ENCODE assay signal across 22 cellular contexts in the genomic region with DNA sequence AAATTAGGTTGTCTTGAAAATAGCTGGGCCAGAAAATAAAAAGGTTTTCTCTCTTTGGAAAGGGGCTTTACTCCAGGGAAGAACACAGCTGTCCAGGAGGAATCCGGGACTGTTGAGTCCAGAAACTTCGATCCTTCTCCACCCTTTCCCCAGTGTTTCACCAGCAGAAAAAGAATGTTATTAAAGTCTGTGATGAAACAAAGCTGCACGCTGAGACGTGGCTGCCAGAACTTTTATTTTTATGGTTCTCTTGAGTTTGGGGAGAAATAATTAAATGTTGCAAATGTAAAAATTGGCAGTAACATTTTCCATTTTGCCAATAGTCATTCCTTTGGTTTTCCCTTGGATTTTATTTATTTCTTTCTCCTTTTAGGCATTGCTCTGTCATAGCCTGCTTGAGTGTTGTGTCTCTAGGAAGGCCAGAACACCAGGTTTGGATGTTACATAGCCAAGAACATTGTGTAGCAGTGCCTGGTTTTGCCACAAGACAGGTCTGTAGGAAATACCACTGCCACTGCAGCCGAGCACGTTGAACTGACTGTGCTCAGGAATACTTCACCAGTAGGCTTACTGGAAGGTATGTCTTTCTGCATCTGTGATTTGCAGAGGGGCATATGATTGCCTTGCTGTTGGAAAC.
DNase-seq lines count a peak whose midpoint lies in the region; ATAC-seq and TF ChIP-seq lines count a peak whose summit lies in the region.
"Had no signal": no experiment of that assay in that cellular context is flagged by ENCODE, and none has a peak within 500 bp of the region (broad histone marks: within the 10 kb centered on the region; RNA-seq: fewer than 3 reads in every experiment).

No MANE protein-coding gene starts in this region.

- intact Hi-C loops in left ventricle myocardium superior (cut with micrococcal nuclease) (no loop called here), sigmoid colon (cut with DNase I) (no loop called here), spleen (cut with DNase I; ENCODE audit: low total_unique reads) (no loop called here)

- ATAC-seq in left ventricle myocardium superior (peak; percentile 66), HG02763 (IDR thresholded peaks at IDR 0.05; ENCODE audit: unreplicated experiment) (no peak), HG02981 (IDR thresholded peaks at IDR 0.05; ENCODE audit: unreplicated experiment) (no peak)

- no peaks in the 10 kb centered on the region for H3K9me3 ChIP-seq in sigmoid colon
- H3K9me3 ChIP-seq in spleen: peaks cover 0 to 9% (median 4%) of the 10 kb centered on the region in 8 donors
- H3K9me3 ChIP-seq: HAP-1, neutrophil had no signal

- TF ChIP-seq EP300 in sigmoid colon (IDR thresholded peaks at IDR 0.05): no peak

- peaks cover 8% of the 10 kb centered on the region for H3K36me3 Mint-ChIP-seq in brain

- DNase-seq in AG08395 (ENCODE audit: low spot score): peak; percentile 25
- DNase-seq in left ventricle myocardium superior: no peak
- DNase-seq in sigmoid colon: peak; percentile 75
- no peak for DNase-seq in HUDEP-2 (lab: John Stamatoyannopoulos, UW; ENCODE audit: unreplicated experiment in 76 of 76)
- DNase-seq in spleen: no peak
- DNase-seq: activated CD4-positive, alpha-beta T cell treated with anti-CD3 and anti-CD28 coated beads, Interleukin-2, amount 10 ng/mL, durations not matched to agents 24 days and 14 days; activated naive CD4-positive, alpha-beta T cell; anterior cingulate cortex; foreskin fibroblast; kidney glomerular epithelial cell; MM.1S; NCI-H146; NCI-H2171 treated with DMSO at 0.1 percent for 48 hours; NCI-H774; SHP77 had no signal

- H3K4me1 ChIP-seq in sigmoid colon (peaks cover 0 to 65% (median 50%) of the 10 kb centered on the region in 4 donors), spleen (no peaks in the 10 kb centered on the region)
- H3K4me1 ChIP-seq: HAP-1 had no signal

- H3K27me3 Mint-ChIP-seq in brain: no peaks in the 10 kb centered on the region

- H3K27ac ChIP-seq in sigmoid colon (peak overlapping the region; percentile 31 to 68 (median 53)), spleen (no peak overlapping the region)
- H3K27ac ChIP-seq: C4-2B, neutrophil had no signal

- H3K27ac Mint-ChIP-seq in brain: peak overlapping the region in 3 of 5 experiments; percentile 25 to 53 (median 25)
- H3K27ac Mint-ChIP-seq: activated CD4-positive, alpha-beta T cell treated with anti-CD3 and anti-CD28 coated beads, Interleukin-2, amount 10 ng/mL, durations not matched to agents 24 days and 14 days had no signal

- H3K4me1 Mint-ChIP-seq in brain: peaks cover 22% of the 10 kb centered on the region
- H3K4me1 Mint-ChIP-seq: activated CD4-positive, alpha-beta T cell treated with anti-CD3 and anti-CD28 coated beads, Interleukin-2, amount 10 ng/mL, durations not matched to agents 24 days and 14 days had no signal

- H3K27me3 ChIP-seq in sigmoid colon (no peaks in the 10 kb centered on the region), spleen (replicated peaks in 1 of 7) (no peaks in the 10 kb centered on the region)
- H3K27me3 ChIP-seq: neutrophil, tibial nerve had no signal

- peaks cover 7 to 11% (median 8%) of the 10 kb centered on the region in 5 experiments for H3K9me3 Mint-ChIP-seq in brain

- no peaks in the 10 kb centered on the region for H3K36me3 ChIP-seq in sigmoid colon
- no peaks in the 10 kb centered on the region for H3K36me3 ChIP-seq in spleen
- H3K36me3 ChIP-seq: HAP-1, neutrophil had no signal

- WGBS in sigmoid colon, 2 donors: 80 to 85% methylated on average over 6 of the region's 6 CpGs
- WGBS in spleen, 5 donors: 83 to 94% (median 91%) methylated on average over 6 of the region's 6 CpGs

- no peak overlapping the region for H3K4me3 Mint-ChIP-seq in brain
- H3K4me3 Mint-ChIP-seq: activated CD4-positive, alpha-beta T cell treated with anti-CD3 and anti-CD28 coated beads, Interleukin-2, amount 10 ng/mL, durations not matched to agents 24 days and 14 days had no signal

- TF ChIP-seq CTCF in brain (conservative IDR thresholded peaks at IDR 0.05): no peak
- TF ChIP-seq CTCF in sigmoid colon (IDR thresholded peaks at IDR 0.05): no peak
- TF ChIP-seq CTCF in spleen (IDR thresholded peaks at IDR 0.05 in 8 of 11, conservative IDR thresholded peaks at IDR 0.05 in 3 of 11): no peak

- TF ChIP-seq POLR2A in sigmoid colon (IDR thresholded peaks at IDR 0.05): no peak
- TF ChIP-seq POLR2A in spleen (IDR thresholded peaks at IDR 0.05): no peak

- H3K4me3 ChIP-seq in sigmoid colon (no peak overlapping the region), spleen (no peak overlapping the region)
- H3K4me3 ChIP-seq: HAP-1, tibial nerve had no signal

Comparison
In these comparisons a context has a peak if more than half of its experiments do, and no peak if none do; other contexts are left out.
1. DNase-seq: peak in AG08395 (single experiment) and sigmoid colon (single experiment); none in left ventricle myocardium superior (single experiment), HUDEP-2 (0 of 76) and spleen (single experiment).
2. H3K27ac ChIP-seq: peak in sigmoid colon (4 of 4); none in spleen (0 of 8).